Comparison of ENCODE assay signal across 10 cellular contexts in the genomic region with DNA sequence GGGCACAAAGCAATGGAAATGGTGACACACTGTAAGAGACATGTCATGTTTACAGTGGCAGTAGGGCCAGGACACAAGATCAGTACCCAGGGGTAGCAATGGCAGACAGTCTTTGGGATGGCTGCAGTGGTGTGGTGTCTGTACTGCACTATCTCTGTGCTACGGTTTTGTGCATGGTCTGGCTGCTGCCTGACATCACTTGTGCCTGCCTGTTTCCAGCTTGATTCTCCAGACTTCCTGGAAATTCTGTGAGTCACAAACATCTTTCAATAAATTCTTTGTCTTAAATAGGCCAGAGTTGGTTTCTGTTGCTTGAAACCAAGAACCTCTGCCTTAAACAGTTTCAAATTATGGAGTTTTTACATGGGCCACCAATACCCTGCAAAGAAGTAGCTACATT.
A peak's percentile ranks its signal among the peaks of the same experiment; 100 is the strongest.
DNase-seq lines count a peak whose midpoint lies in the region; ATAC-seq and TF ChIP-seq lines count a peak whose summit lies in the region.
"Had no signal": no experiment of that assay in that cellular context is flagged by ENCODE, and none has a peak within 500 bp of the region (broad histone marks: within the 10 kb centered on the region; RNA-seq: fewer than 3 reads in every experiment).

No MANE protein-coding gene starts in this region.

- DNase-seq in stimulated activated CD8-positive, alpha-beta memory T cell treated with anti-CD3 and anti-CD28 coated beads, Interleukin-7, amount 100 ng/mL, for 48 hours (ENCODE audit: extremely low read depth in 1 of 2, low read depth in 1 of 2): peak; percentile 5 to 8
- no peak for DNase-seq in stimulated activated CD8-positive, alpha-beta memory T cell treated with anti-CD3 and anti-CD28 coated beads, Interleukin-4, amount 100 ng/mL, for 48 hours
- DNase-seq in caudate nucleus (lab: John Stamatoyannopoulos, UW) (peak in 9 of 61 donors; percentile 0 to 23 (median 4)), kidney epithelial cell (ENCODE audit: low read depth) (peak; percentile 12), T1000 (lab: John Stamatoyannopoulos, UW) (no peak), superior temporal gyrus (ENCODE audit: extremely low spot score) (no peak)
- DNase-seq: activated CD8-positive, alpha-beta memory T cell treated with anti-CD3 and anti-CD28 coated beads, Interleukin-2, amount 50 U/mL, for 4 hours; COR-L47 had no signal

- no peaks in the 10 kb centered on the region for H3K36me3 ChIP-seq in kidney epithelial cell (ENCODE audit: control insufficient read depth, insufficient read depth, low read length)

- H3K4me3 ChIP-seq in kidney epithelial cell (ENCODE audit: low read depth, low read length): no peak overlapping the region

- ATAC-seq in GM19452 (IDR thresholded peaks at IDR 0.05; ENCODE audit: unreplicated experiment) (no peak), HG03139 (IDR thresholded peaks at IDR 0.05; ENCODE audit: unreplicated experiment) (no peak)

- no peak for TF ChIP-seq CTCF in kidney epithelial cell (IDR thresholded peaks at IDR 0.05; ENCODE audit: insufficient read depth, low read length, poor library complexity, severe bottlenecking)

- H3K27ac ChIP-seq in caudate nucleus (ENCODE audit: low read depth, low read length): peak overlapping the region; percentile 62

- no peaks in the 10 kb centered on the region for H3K27me3 ChIP-seq in kidney epithelial cell (ENCODE audit: control insufficient read depth, insufficient read depth, low read length)

Comparison
In these comparisons a context has a peak if more than half of its experiments do, and no peak if none do; other contexts are left out.
1. DNase-seq: peak in stimulated activated CD8-positive, alpha-beta memory T cell treated with anti-CD3 and anti-CD28 coated beads, Interleukin-7, amount 100 ng/mL, for 48 hours (2 of 2) and kidney epithelial cell (single experiment); none in stimulated activated CD8-positive, alpha-beta memory T cell treated with anti-CD3 and anti-CD28 coated beads, Interleukin-4, amount 100 ng/mL, for 48 hours (single experiment), T1000 (single experiment) and superior temporal gyrus (single experiment).